In the genomic region with DNA sequence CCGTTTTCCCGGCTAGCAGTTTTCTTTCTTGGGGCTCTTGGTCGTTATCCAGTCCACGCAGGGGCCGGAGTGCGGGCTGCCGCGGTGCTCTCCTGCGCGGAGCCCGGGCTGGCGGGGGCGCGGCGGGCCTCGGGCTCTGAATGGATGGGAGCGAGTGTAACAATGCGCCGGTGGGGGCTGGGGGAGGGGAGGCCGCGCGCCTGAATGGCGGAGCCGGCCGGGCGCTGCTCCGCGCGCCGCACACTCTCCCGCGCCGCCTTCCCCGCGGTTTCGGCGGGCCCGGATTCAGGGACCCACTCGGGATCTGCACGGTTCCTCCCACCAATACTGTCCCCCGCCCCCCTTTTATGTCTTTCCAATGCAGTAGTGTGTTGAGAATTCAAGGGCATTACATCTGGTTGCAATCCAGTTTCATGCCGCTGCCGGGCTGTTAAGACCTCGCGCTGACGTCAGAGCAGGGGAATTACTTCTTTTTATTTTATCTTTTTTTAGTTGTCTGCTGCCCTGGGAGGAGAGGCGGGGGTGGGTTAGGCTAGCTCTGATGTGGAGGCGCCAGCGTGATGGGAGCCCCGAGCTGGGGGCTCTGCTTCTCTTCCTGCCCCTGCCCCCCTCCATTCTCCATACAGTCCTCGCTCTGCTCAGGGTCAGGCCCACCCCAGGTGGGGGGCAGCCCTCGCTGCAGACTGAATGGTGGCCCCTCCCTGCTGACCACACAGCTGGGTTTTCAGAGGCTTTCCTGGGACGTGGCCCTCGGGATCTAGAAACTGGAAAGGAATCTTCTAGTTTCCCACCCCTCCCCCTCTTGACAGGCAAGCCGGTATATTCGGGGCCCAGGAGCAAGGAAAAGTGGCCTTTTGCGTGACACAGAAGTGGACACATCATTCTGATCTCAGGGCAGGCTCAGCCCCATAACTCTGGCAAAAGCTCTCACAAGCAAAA, we compare ENCODE assay signal across 1 cellular context.
A peak's percentile ranks its signal among the peaks of the same experiment; 100 is the strongest.
TF ChIP-seq lines count a peak whose summit lies in the region.

No MANE protein-coding gene starts in this region.

TF ChIP-seq in HepG2, 621 proteins besides CTCF, POLR2A, EP300 and RAD21 (continued from another document and continues in another):
- TF ChIP-seq, protein P1, sequence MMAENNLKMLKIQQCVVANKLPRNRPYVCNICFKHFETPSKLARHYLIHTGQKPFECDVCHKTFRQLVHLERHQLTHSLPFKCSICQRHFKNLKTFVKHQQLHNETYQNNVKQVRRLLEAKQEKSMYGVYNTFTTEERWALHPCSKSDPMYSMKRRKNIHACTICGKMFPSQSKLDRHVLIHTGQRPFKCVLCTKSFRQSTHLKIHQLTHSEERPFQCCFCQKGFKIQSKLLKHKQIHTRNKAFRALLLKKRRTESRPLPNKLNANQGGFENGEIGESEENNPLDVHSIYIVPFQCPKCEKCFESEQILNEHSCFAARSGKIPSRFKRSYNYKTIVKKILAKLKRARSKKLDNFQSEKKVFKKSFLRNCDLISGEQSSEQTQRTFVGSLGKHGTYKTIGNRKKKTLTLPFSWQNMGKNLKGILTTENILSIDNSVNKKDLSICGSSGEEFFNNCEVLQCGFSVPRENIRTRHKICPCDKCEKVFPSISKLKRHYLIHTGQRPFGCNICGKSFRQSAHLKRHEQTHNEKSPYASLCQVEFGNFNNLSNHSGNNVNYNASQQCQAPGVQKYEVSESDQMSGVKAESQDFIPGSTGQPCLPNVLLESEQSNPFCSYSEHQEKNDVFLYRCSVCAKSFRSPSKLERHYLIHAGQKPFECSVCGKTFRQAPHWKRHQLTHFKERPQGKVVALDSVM (CRISPR knock-in tag; IDR thresholded peaks at IDR 0.05): 0 out of 2 replicates have a peak, but pooled peaks have one; percentile 29
- TF ChIP-seq MED13 (CRISPR knock-in tag; IDR thresholded peaks at IDR 0.05) (no peak), ZNF292 (CRISPR knock-in tag; IDR thresholded peaks at IDR 0.05; ENCODE audit: borderline replicate concordance, low read depth) (no peak), PCBP1 (IDR thresholded peaks at IDR 0.05; ENCODE audit: borderline replicate concordance, low read depth, low read length) (no peak), ZNF607 (CRISPR knock-in tag; IDR thresholded peaks at IDR 0.05; ENCODE audit: borderline replicate concordance) (0 out of 2 replicates have a peak, but pooled peaks have one; percentile 27), ZNF614 (CRISPR knock-in tag; IDR thresholded peaks at IDR 0.05; ENCODE audit: borderline replicate concordance) (no peak), YEATS4 (CRISPR knock-in tag; IDR thresholded peaks at IDR 0.05; ENCODE audit: borderline replicate concordance) (peak; percentile 38; the same call in 1 of the 2 replicates), ZNF678 (CRISPR knock-in tag; IDR thresholded peaks at IDR 0.05) (no peak), SRSF4 (IDR thresholded peaks at IDR 0.05; ENCODE audit: low read depth, low read length, poor library complexity, severe bottlenecking) (no peak), ZSCAN29 (CRISPR knock-in tag; conservative IDR thresholded peaks at IDR 0.05) (no peak), SRSF1 (optimal IDR thresholded peaks at IDR 0.05; ENCODE audit: low read depth, low read length) (no peak), AGO2 (optimal IDR thresholded peaks at IDR 0.05; ENCODE audit: low read depth, low read length) (peak; percentile 52), ZNF335 (CRISPR knock-in tag; IDR thresholded peaks at IDR 0.05) (no peak), SP140L (CRISPR knock-in tag; IDR thresholded peaks at IDR 0.05; ENCODE audit: borderline replicate concordance) (no peak), MIXL1 (CRISPR knock-in tag; IDR thresholded peaks at IDR 0.05) (no peak), TRIM24 (CRISPR knock-in tag; IDR thresholded peaks at IDR 0.05) (no peak), NCOA5 (CRISPR knock-in tag; IDR thresholded peaks at IDR 0.05) (no peak), ZNF101 (CRISPR knock-in tag; IDR thresholded peaks at IDR 0.05; ENCODE audit: borderline replicate concordance, low read depth) (no peak), ZNF121 (CRISPR knock-in tag; IDR thresholded peaks at IDR 0.05) (peak; percentile 42; the same call in 1 of the 2 replicates), GATA4 (IDR thresholded peaks at IDR 0.05; ENCODE audit: borderline replicate concordance, low read depth) (no peak), NFYB (CRISPR knock-in tag; IDR thresholded peaks at IDR 0.05) (no peak), MIER2 (CRISPR knock-in tag; IDR thresholded peaks at IDR 0.05) (no peak), ZSCAN20 (CRISPR knock-in tag; IDR thresholded peaks at IDR 0.05; ENCODE audit: borderline replicate concordance) (peak; percentile 27; the same call in 1 of the 2 replicates), TEAD3 (CRISPR knock-in tag; optimal IDR thresholded peaks at IDR 0.05; ENCODE audit: borderline replicate concordance) (no peak), PHF5A (CRISPR knock-in tag; IDR thresholded peaks at IDR 0.05; ENCODE audit: low read depth, unreplicated experiment) (no peak), BRD4 (CRISPR knock-in tag; IDR thresholded peaks at IDR 0.05) (0 out of 2 replicates have a peak, but pooled peaks have one; percentile 0), SP1 (IDR thresholded peaks at IDR 0.05) (no peak), SP1 (CRISPR knock-in tag; IDR thresholded peaks at IDR 0.05) (no peak)
- TF ChIP-seq, protein P2, sequence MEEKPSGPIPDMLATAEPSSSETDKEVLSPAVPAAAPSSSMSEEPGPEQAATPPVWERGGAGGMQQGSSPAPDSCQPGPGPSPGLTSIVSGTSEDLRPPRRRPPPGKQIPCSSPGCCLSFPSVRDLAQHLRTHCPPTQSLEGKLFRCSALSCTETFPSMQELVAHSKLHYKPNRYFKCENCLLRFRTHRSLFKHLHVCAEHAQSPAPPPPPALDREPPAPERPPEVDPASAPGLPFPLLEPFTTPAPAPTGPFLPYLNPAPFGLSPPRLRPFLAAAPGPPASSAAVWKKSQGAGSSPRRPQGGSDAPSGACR (CRISPR knock-in tag; IDR thresholded peaks at IDR 0.05): no peak
- TF ChIP-seq, protein P3, sequence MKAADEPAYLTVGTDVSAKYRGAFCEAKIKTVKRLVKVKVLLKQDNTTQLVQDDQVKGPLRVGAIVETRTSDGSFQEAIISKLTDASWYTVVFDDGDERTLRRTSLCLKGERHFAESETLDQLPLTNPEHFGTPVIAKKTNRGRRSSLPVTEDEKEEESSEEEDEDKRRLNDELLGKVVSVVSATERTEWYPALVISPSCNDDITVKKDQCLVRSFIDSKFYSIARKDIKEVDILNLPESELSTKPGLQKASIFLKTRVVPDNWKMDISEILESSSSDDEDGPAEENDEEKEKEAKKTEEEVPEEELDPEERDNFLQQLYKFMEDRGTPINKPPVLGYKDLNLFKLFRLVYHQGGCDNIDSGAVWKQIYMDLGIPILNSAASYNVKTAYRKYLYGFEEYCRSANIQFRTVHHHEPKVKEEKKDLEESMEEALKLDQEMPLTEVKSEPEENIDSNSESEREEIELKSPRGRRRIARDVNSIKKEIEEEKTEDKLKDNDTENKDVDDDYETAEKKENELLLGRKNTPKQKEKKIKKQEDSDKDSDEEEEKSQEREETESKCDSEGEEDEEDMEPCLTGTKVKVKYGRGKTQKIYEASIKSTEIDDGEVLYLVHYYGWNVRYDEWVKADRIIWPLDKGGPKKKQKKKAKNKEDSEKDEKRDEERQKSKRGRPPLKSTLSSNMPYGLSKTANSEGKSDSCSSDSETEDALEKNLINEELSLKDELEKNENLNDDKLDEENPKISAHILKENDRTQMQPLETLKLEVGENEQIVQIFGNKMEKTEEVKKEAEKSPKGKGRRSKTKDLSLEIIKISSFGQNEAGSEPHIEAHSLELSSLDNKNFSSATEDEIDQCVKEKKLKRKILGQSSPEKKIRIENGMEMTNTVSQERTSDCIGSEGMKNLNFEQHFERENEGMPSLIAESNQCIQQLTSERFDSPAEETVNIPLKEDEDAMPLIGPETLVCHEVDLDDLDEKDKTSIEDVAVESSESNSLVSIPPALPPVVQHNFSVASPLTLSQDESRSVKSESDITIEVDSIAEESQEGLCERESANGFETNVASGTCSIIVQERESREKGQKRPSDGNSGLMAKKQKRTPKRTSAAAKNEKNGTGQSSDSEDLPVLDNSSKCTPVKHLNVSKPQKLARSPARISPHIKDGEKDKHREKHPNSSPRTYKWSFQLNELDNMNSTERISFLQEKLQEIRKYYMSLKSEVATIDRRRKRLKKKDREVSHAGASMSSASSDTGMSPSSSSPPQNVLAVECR (CRISPR knock-in tag; IDR thresholded peaks at IDR 0.05; ENCODE audit: borderline replicate concordance): peak; percentile 59; the same call in 1 of the 2 replicates
- TF ChIP-seq, protein P4, sequence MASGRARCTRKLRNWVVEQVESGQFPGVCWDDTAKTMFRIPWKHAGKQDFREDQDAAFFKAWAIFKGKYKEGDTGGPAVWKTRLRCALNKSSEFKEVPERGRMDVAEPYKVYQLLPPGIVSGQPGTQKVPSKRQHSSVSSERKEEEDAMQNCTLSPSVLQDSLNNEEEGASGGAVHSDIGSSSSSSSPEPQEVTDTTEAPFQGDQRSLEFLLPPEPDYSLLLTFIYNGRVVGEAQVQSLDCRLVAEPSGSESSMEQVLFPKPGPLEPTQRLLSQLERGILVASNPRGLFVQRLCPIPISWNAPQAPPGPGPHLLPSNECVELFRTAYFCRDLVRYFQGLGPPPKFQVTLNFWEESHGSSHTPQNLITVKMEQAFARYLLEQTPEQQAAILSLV (CRISPR knock-in tag; IDR thresholded peaks at IDR 0.05; ENCODE audit: borderline replicate concordance): 0 out of 2 replicates have a peak, but pooled peaks have one; percentile 9
- TF ChIP-seq, protein P5, sequence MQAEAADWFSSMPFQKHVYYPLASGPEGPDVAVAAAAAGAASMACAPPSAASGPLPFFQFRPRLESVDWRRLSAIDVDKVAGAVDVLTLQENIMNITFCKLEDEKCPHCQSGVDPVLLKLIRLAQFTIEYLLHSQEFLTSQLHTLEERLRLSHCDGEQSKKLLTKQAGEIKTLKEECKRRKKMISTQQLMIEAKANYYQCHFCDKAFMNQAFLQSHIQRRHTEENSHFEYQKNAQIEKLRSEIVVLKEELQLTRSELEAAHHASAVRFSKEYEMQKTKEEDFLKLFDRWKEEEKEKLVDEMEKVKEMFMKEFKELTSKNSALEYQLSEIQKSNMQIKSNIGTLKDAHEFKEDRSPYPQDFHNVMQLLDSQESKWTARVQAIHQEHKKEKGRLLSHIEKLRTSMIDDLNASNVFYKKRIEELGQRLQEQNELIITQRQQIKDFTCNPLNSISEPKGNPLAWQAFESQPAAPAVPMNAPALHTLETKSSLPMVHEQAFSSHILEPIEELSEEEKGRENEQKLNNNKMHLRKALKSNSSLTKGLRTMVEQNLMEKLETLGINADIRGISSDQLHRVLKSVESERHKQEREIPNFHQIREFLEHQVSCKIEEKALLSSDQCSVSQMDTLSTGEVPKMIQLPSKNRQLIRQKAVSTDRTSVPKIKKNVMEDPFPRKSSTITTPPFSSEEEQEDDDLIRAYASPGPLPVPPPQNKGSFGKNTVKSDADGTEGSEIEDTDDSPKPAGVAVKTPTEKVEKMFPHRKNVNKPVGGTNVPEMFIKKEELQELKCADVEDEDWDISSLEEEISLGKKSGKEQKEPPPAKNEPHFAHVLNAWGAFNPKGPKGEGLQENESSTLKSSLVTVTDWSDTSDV (CRISPR knock-in tag; IDR thresholded peaks at IDR 0.05): no peak
- TF ChIP-seq, protein P6, sequence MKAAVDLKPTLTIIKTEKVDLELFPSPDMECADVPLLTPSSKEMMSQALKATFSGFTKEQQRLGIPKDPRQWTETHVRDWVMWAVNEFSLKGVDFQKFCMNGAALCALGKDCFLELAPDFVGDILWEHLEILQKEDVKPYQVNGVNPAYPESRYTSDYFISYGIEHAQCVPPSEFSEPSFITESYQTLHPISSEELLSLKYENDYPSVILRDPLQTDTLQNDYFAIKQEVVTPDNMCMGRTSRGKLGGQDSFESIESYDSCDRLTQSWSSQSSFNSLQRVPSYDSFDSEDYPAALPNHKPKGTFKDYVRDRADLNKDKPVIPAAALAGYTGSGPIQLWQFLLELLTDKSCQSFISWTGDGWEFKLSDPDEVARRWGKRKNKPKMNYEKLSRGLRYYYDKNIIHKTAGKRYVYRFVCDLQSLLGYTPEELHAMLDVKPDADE (CRISPR knock-in tag; IDR thresholded peaks at IDR 0.05): no peak
- TF ChIP-seq, protein P7, sequence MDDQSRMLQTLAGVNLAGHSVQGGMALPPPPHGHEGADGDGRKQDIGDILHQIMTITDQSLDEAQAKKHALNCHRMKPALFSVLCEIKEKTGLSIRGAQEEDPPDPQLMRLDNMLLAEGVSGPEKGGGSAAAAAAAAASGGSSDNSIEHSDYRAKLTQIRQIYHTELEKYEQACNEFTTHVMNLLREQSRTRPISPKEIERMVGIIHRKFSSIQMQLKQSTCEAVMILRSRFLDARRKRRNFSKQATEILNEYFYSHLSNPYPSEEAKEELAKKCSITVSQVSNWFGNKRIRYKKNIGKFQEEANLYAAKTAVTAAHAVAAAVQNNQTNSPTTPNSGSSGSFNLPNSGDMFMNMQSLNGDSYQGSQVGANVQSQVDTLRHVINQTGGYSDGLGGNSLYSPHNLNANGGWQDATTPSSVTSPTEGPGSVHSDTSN (CRISPR knock-in tag; IDR thresholded peaks at IDR 0.05; ENCODE audit: borderline replicate concordance): no peak
- TF ChIP-seq, protein P8, sequence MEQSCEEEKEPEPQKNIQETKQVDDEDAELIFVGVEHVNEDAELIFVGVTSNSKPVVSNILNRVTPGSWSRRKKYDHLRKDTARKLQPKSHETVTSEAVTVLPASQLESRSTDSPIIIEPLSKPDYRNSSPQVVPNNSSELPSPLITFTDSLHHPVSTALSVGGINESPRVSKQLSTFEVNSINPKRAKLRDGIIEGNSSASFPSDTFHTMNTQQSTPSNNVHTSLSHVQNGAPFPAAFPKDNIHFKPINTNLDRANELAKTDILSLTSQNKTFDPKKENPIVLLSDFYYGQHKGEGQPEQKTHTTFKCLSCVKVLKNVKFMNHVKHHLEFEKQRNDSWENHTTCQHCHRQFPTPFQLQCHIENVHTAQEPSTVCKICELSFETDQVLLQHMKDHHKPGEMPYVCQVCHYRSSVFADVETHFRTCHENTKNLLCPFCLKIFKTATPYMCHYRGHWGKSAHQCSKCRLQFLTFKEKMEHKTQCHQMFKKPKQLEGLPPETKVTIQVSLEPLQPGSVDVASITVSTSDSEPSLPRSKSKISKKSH (CRISPR knock-in tag; IDR thresholded peaks at IDR 0.05; ENCODE audit: borderline replicate concordance): no peak
- TF ChIP-seq, protein P9, sequence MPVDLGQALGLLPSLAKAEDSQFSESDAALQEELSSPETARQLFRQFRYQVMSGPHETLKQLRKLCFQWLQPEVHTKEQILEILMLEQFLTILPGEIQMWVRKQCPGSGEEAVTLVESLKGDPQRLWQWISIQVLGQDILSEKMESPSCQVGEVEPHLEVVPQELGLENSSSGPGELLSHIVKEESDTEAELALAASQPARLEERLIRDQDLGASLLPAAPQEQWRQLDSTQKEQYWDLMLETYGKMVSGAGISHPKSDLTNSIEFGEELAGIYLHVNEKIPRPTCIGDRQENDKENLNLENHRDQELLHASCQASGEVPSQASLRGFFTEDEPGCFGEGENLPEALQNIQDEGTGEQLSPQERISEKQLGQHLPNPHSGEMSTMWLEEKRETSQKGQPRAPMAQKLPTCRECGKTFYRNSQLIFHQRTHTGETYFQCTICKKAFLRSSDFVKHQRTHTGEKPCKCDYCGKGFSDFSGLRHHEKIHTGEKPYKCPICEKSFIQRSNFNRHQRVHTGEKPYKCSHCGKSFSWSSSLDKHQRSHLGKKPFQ (CRISPR knock-in tag; IDR thresholded peaks at IDR 0.05; ENCODE audit: insufficient replicate concordance): no peak
